Comparison of ENCODE assay signal across 8 cellular contexts in the genomic region with DNA sequence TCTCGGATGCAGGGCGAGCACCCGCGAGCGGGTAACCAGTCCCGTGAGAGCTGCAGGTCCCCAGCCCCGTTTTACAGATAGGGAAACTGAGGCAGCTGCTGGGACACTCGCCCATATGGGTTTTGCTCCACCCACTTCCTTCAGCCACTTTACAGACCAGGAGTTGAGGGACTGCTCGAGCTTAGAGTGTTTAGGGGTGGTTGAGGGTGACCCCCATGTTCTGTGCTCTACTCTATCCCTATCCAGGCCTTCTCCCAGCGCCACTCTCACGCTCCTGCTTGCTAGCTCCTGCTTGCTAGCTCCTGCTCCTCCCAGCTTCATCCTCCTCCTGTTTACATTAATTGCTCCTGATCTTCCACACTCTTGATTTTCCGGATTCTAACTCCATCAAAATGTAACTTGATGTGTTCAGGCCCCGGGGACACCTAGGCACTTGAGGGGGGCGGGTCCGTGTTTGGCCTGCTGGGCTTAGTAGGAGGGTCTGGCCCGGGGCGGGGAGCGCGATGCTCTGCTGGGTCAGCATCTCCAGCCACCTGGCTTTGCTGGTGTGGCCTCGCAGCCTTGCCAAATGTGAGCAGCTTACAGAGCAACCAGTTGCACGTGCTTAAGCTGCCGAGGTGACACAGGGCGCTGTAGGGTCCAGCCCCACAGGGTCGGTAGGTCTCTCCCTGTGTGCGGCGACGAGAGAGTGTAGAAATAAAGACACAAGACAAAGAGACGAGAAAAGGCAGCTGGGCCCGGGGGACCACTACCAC. TPM values are rescaled to one million over a fixed set of nuclear protein-coding genes. Genes with fewer than 3 reads are reported as not detected.
DNase-seq lines count a peak whose midpoint lies in the region; ATAC-seq and TF ChIP-seq lines count a peak whose summit lies in the region.

No MANE protein-coding gene starts in this region.

- intact Hi-C loops in prostate gland (cut with DNase I): no loop called here

- peak overlapping the region; percentile 92 for H3K9ac ChIP-seq in SU-DHL-6 (ENCODE audit: low read length)

- H3K79me2 ChIP-seq in SU-DHL-6 (ENCODE audit: insufficient read depth, low read length): peaks cover 20% of the 10 kb centered on the region

- TF ChIP-seq POLR2A in prostate gland (IDR thresholded peaks at IDR 0.05): no peak

- in situ Hi-C loops in ACHN (cut with HindIII; ENCODE audit: low pct_ligation_motif_present, low pct_unique_long_range_greater_than_20kb, low sequenced_read_pairs): no loop called here

- no peaks in the 10 kb centered on the region; the same call in 1 of the 2 replicates for H4K20me1 ChIP-seq in SU-DHL-6 (ENCODE audit: low read depth, low read length)

- DNase-seq in fibroblast of the aortic adventitia (ENCODE audit: low read depth) (no peak), prostate gland (ENCODE audit: low spot score) (no peak), ACHN (no peak), NCI-H187 (lab: John Stamatoyannopoulos, UW) (no peak), DMS153 (lab: John Stamatoyannopoulos, UW) (no peak)

- H3K4me2 ChIP-seq in SU-DHL-6 (ENCODE audit: low read depth, low read length, poor library complexity, severe bottlenecking): peak overlapping the region; percentile 84

- H3K9me3 ChIP-seq in SU-DHL-6 (ENCODE audit: insufficient read depth, low read length) (no peaks in the 10 kb centered on the region), prostate gland (no peaks in the 10 kb centered on the region)

- H2AFZ ChIP-seq in SU-DHL-6 (ENCODE audit: low read depth, low read length, severe bottlenecking): peak overlapping the region; percentile 94

- 75% methylated on average over 21 of the region's 29 CpGs for WGBS in prostate gland

- H3K27me3 ChIP-seq in SU-DHL-6 (ENCODE audit: low read length): no peaks in the 10 kb centered on the region
- no peaks in the 10 kb centered on the region for H3K27me3 ChIP-seq in prostate gland (replicated peaks; ENCODE audit: insufficient read depth)

- TF ChIP-seq CTCF in SU-DHL-6 (IDR thresholded peaks at IDR 0.05; ENCODE audit: insufficient read depth, low read length, poor library complexity, severe bottlenecking) (no peak), fibroblast of the aortic adventitia (IDR thresholded peaks at IDR 0.05; ENCODE audit: insufficient read depth, low read length) (no peak), prostate gland (IDR thresholded peaks at IDR 0.05) (no peak)

- H3K9me2 ChIP-seq in SU-DHL-6 (replicated peaks; ENCODE audit: insufficient read depth, low read length): no peaks in the 10 kb centered on the region

- H3F3A ChIP-seq in SU-DHL-6 (ENCODE audit: insufficient read depth): no peaks in the 10 kb centered on the region

- ATAC-seq in GM18873 (IDR thresholded peaks at IDR 0.05; ENCODE audit: low FRiP score, unreplicated experiment): no peak

- H3K36me3 ChIP-seq in SU-DHL-6 (ENCODE audit: low read length) (no peaks in the 10 kb centered on the region), prostate gland (no peaks in the 10 kb centered on the region)

- peaks cover 10% of the 10 kb centered on the region for H3K4me1 ChIP-seq in prostate gland (replicated peaks)

- H3K27ac ChIP-seq in SU-DHL-6 (ENCODE audit: low read depth, low read length) (no peak overlapping the region), prostate gland (peak overlapping the region; percentile 89 to 90)

- H3K4me3 ChIP-seq in GM08714 (ENCODE audit: low read length) (peak overlapping the region; percentile 98), SU-DHL-6 (ENCODE audit: insufficient read depth, low read length, poor library complexity, severe bottlenecking) (peak overlapping the region; percentile 91), fibroblast of the aortic adventitia (ENCODE audit: low read depth, low read length) (peak overlapping the region; percentile 94), prostate gland (peak overlapping the region; percentile 96 to 98)

RNA-seq across cellular contexts. Expression of a gene that starts 1.5 kb away (rescaled TPM):
- total RNA-seq in fibroblast of the aortic adventitia (ENCODE audit: low replicate concordance) (33.9 and 40.8 TPM in 2 replicates), prostate gland (10 to 100 TPM; 89.4 to 96.1 TPM)

RNA-seq across cellular contexts. Expression of a gene that starts 20.2 kb away (rescaled TPM):
- total RNA-seq in fibroblast of the aortic adventitia (ENCODE audit: low replicate concordance) (not detected in 2 replicates), prostate gland (10 to 100 TPM; 30.5 to 43.7 TPM)

RNA-seq across cellular contexts. Expression of a gene that starts 31.1 kb away (rescaled TPM):
- 37.4 and 63.4 TPM in 2 replicates for total RNA-seq in fibroblast of the aortic adventitia (ENCODE audit: low replicate concordance)
- 100 to 1,000 TPM; 333 to 437 TPM for total RNA-seq in prostate gland

Comparison
In these comparisons a context has a peak if more than half of its experiments do, and no peak if none do; other contexts are left out.
1. RNA of a gene that starts 20.2 kb away (total RNA-seq): 30.5 to 43.7 TPM in prostate gland; not detected in fibroblast of the aortic adventitia; every median in the first group is over 10 times any median in the second.
2. Peak in every context shown above with its lines, with median percentiles within 50 percentile points of each other: H3K4me3 ChIP-seq.